Comparison of ENCODE assay signal across 8 cellular contexts in the genomic region with DNA sequence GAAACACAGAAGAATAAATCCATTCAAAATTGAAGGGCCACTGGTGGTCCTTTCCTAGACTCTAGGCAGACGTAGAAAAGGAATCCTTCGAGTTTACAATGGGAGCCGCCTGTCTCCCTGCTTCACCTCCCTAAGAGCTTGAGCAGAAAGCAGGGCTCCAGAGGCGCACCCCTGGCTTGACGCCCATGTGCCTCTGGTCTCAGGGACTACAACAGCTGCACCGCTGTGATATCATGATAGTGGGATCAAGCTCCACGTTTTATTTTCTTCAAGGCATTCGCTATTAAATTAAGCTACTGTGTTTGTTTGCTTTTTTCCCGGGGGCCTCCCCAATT. TPM values are rescaled to one million over a fixed set of nuclear protein-coding genes. Genes with fewer than 3 reads are reported as not detected.
A peak's percentile ranks its signal among the peaks of the same experiment; 100 is the strongest.
DNase-seq lines count a peak whose midpoint lies in the region; ATAC-seq, FAIRE-seq and TF ChIP-seq lines count a peak whose summit lies in the region.

No MANE protein-coding gene starts in this region.

- H3K79me2 ChIP-seq in HepG2 (ENCODE audit: insufficient read depth, low read length) = peaks cover 17% of the 10 kb centered on the region

- FAIRE-seq in HepG2 (lab: Jason Lieb, UNC) = no peak

- H4K20me1 ChIP-seq in HepG2 (ENCODE audit: insufficient read depth, low read length) = peaks cover 5% of the 10 kb centered on the region; the same call in 1 of the 2 replicates

- peaks cover 86% of the 10 kb centered on the region for H3K36me3 Mint-ChIP-seq in activated T-cell treated with anti-CD3 and anti-CD28 coated beads, Interleukin-2, amount 50 U/mL, for 24 hours (ENCODE audit: low read depth)
- H3K36me3 Mint-ChIP-seq in activated naive CD8-positive, alpha-beta T cell treated with anti-CD3 and anti-CD28 coated beads, Interleukin-2, amount 50 U/mL, for 24 hours (ENCODE audit: low read depth) = peaks cover 53% of the 10 kb centered on the region

- TF ChIP-seq EP300 in HepG2 (IDR thresholded peaks at IDR 0.05; ENCODE audit: low read depth in 2 of 2, low read length in 2 of 2) (no peak), HepG2 (CRISPR knock-in tag; IDR thresholded peaks at IDR 0.05; ENCODE audit: borderline replicate concordance) (no peak)

- no peak for TF ChIP-seq POLR2A in HepG2 (IDR thresholded peaks at IDR 0.05; ENCODE audit: insufficient read depth in 1 of 2, low read depth in 2 of 2, low read length in 2 of 2)

- H3K36me3 ChIP-seq in HepG2 (replicated peaks in 1 of 2; ENCODE audit: control insufficient read depth in 1 of 2, insufficient read depth in 2 of 2, low read length in 2 of 2) (peaks cover 11 to 45% of the 10 kb centered on the region in 2 experiments), tibial artery (peaks cover 37 to 51% (median 42%) of the 10 kb centered on the region in 3 donors)

- H3K9ac ChIP-seq in HepG2 (ENCODE audit: insufficient read depth, low read depth, low read length) = peak overlapping the region; percentile 78

- H3K27me3 ChIP-seq in HepG2 (ENCODE audit: control insufficient read depth in 1 of 2, insufficient read depth in 2 of 2, low read length in 2 of 2) (no peaks in the 10 kb centered on the region; a peak in 1 of 5 replicates), tibial artery (no peaks in the 10 kb centered on the region)

- no peak for TF ChIP-seq RAD21 in HepG2 (CRISPR knock-in tag; IDR thresholded peaks at IDR 0.05)

- H3K4me3 ChIP-seq in HepG2 (replicated peaks in 1 of 3; ENCODE audit: insufficient read depth in 1 of 3, low read depth in 2 of 3, low read length in 3 of 3) (peak overlapping the region; percentile 72 to 85 (median 75)), tibial artery (peak overlapping the region; percentile 68 to 95)

- CTCF ChIA-PET in HepG2 (lab: Yijun Ruan, JAX; ENCODE audit: low intra/inter-chr PET ratio, low total read pairs) = no interaction called here

- no peak for ATAC-seq in activated naive CD8-positive, alpha-beta T cell treated with anti-CD3 and anti-CD28 coated beads, Interleukin-2, amount 50 U/mL, for 24 hours
- ATAC-seq in HepG2 = no peak
- no peak for ATAC-seq in HG03196 (IDR thresholded peaks at IDR 0.05; ENCODE audit: unreplicated experiment)

- intact Hi-C loops in HepG2 (cut with micrococcal nuclease; ENCODE audit: unreplicated experiment) = loop anchor here (1.0 kb wide), 2 partner anchors 52 to 115 kb away; a partner anchor contains a TSS
- intact Hi-C loops in tibial artery (cut with DNase I; ENCODE audit: low total_unique reads) = loop anchor here (10.0 kb wide), 1 partner anchor 122 kb away; no protein-coding TSS in a partner anchor

- peak overlapping the region; percentile 95 for H3K4me2 ChIP-seq in HepG2 (ENCODE audit: low read depth, low read length)

- H3K4me1 Mint-ChIP-seq in activated T-cell treated with anti-CD3 and anti-CD28 coated beads, Interleukin-2, amount 50 U/mL, for 24 hours (ENCODE audit: low read depth) = peaks cover 49% of the 10 kb centered on the region
- peaks cover 48% of the 10 kb centered on the region for H3K4me1 Mint-ChIP-seq in activated naive CD8-positive, alpha-beta T cell treated with anti-CD3 and anti-CD28 coated beads, Interleukin-2, amount 50 U/mL, for 24 hours

- no peak overlapping the region for H2AFZ ChIP-seq in HepG2 (ENCODE audit: low read length)

- H3K27me3 Mint-ChIP-seq in activated T-cell treated with anti-CD3 and anti-CD28 coated beads, Interleukin-2, amount 50 U/mL, for 24 hours = no peaks in the 10 kb centered on the region
- H3K27me3 Mint-ChIP-seq in activated naive CD8-positive, alpha-beta T cell treated with anti-CD3 and anti-CD28 coated beads, Interleukin-2, amount 50 U/mL, for 24 hours = no peaks in the 10 kb centered on the region

- no peak for DNase-seq in activated T-cell treated with anti-CD3 and anti-CD28 coated beads, Interleukin-2, amount 50 U/mL, for 24 hours
- no peak for DNase-seq in activated T-cell treated with anti-CD3 and anti-CD28 coated beads, Interleukin-2, amount 50 U/mL, for 48 hours
- no peak for DNase-seq in activated naive CD8-positive, alpha-beta T cell treated with anti-CD3 and anti-CD28 coated beads, Interleukin-2, amount 50 U/mL, for 24 hours
- no peak for DNase-seq in HepG2 (ENCODE audit: low spot score)
- no peak for DNase-seq in tibial artery
- DNase-seq in occipital lobe (lab: John Stamatoyannopoulos, UW) = no peak
- no peak for DNase-seq in HT-29 (ENCODE audit: low spot score)

- H3K27ac ChIP-seq in HepG2 (ENCODE audit: extremely low read length, insufficient read depth, low read length) = peak overlapping the region; percentile 75
- peak overlapping the region; percentile 89 to 96 for H3K27ac ChIP-seq in tibial artery

- 4% methylated on average over 5 of the region's 9 CpGs for WGBS in HepG2 (ENCODE audit: low lambda C conversion rate)

- H3K27ac Mint-ChIP-seq in activated T-cell treated with anti-CD3 and anti-CD28 coated beads, Interleukin-2, amount 50 U/mL, for 24 hours = peak overlapping the region; percentile 92
- H3K27ac Mint-ChIP-seq in activated naive CD8-positive, alpha-beta T cell treated with anti-CD3 and anti-CD28 coated beads, Interleukin-2, amount 50 U/mL, for 24 hours = peak overlapping the region; percentile 93

- H3K9me3 ChIP-seq in HepG2 (ENCODE audit: low read length) (no peaks in the 10 kb centered on the region), tibial artery (no peaks in the 10 kb centered on the region)

- peaks cover 42% of the 10 kb centered on the region for H3K4me1 ChIP-seq in HepG2 (ENCODE audit: insufficient read depth, low read length)
- peaks cover 0 to 40% (median 30%) of the 10 kb centered on the region in 4 donors for H3K4me1 ChIP-seq in tibial artery

- no peaks in the 10 kb centered on the region for H3K9me3 Mint-ChIP-seq in activated T-cell treated with anti-CD3 and anti-CD28 coated beads, Interleukin-2, amount 50 U/mL, for 24 hours
- H3K9me3 Mint-ChIP-seq in activated naive CD8-positive, alpha-beta T cell treated with anti-CD3 and anti-CD28 coated beads, Interleukin-2, amount 50 U/mL, for 24 hours = no peaks in the 10 kb centered on the region

- peak overlapping the region; percentile 92 for H3K4me3 Mint-ChIP-seq in activated T-cell treated with anti-CD3 and anti-CD28 coated beads, Interleukin-2, amount 50 U/mL, for 24 hours
- peak overlapping the region; percentile 91 for H3K4me3 Mint-ChIP-seq in activated naive CD8-positive, alpha-beta T cell treated with anti-CD3 and anti-CD28 coated beads, Interleukin-2, amount 50 U/mL, for 24 hours

- in situ Hi-C loops in HepG2 (cut with HindIII; ENCODE audit: extremely low pct_ligation_motif_present, low pct_unique_long_range_greater_than_20kb) = no loop called here

- POLR2A ChIA-PET in HepG2 (lab: Yijun Ruan, JAX) = interaction anchor here (1.6 to 2.9 kb wide), 3 partner anchors 13 to 117 kb away, joined by 4 to 19 read pairs (median 17); a partner anchor contains a TSS

- BruUV-seq in HepG2 (replicated peaks; lab: Mats Ljungman, UMichigan) = no TSS peak

- TF ChIP-seq CTCF in HepG2 (CRISPR knock-in tag; IDR thresholded peaks at IDR 0.05) = no peak
- TF ChIP-seq CTCF in tibial artery (IDR thresholded peaks at IDR 0.05) = no peak

RNA-seq across cellular contexts. Expression of a gene that starts 0.4 kb away (rescaled TPM):
- total RNA-seq in HepG2 (2016; rRNA removed; fragmentation: Illumina TruSeq; extraction: Trizol) = 31.3 and 40.6 TPM in 2 replicates
- total RNA-seq in HepG2 (2016; cell fraction: cytosol; rRNA removed; fragmentation: Illumina TruSeq; extraction: Trizol; ENCODE audit: low read depth) = 37.4 and 51.2 TPM in 2 replicates
- 33.4 and 38.2 TPM in 2 replicates for total RNA-seq in HepG2 (2016; cell fraction: insoluble cytoplasmic fraction; rRNA removed; fragmentation: Illumina TruSeq; extraction: Trizol)
- 37.7 and 50.5 TPM in 2 replicates for total RNA-seq in HepG2 (2016; cell fraction: membrane; rRNA removed; fragmentation: Illumina TruSeq; extraction: Trizol)
- total RNA-seq in HepG2 (2016; cell fraction: nucleus; rRNA removed; fragmentation: Illumina TruSeq; extraction: Trizol) = 16.9 and 21.8 TPM in 2 replicates
- polyA plus RNA-seq in HepG2 (2011; rRNA removed) = 18.7 and 25.1 TPM in 2 replicates
- 20.0 and 25.3 TPM in 2 replicates for polyA plus RNA-seq in HepG2 (2011; cell fraction: cytosol; rRNA removed)
- polyA plus RNA-seq in HepG2 (2011; cell fraction: nucleus; rRNA removed) = 28.5 and 29.9 TPM in 2 replicates
- 7.0 and 10.9 TPM in 2 replicates for polyA plus RNA-seq in HepG2 (2012)
- 48.7 and 56.2 TPM in 2 replicates for polyA plus RNA-seq in HepG2 (2016; cell fraction: cytosol; fragmentation: Illumina TruSeq; extraction: Trizol; ENCODE audit: low read depth)
- polyA plus RNA-seq in HepG2 (2016; cell fraction: insoluble cytoplasmic fraction; fragmentation: Illumina TruSeq; extraction: Trizol; ENCODE audit: low read depth) = 31.4 and 33.0 TPM in 2 replicates
- polyA plus RNA-seq in HepG2 (2016; cell fraction: membrane; fragmentation: Illumina TruSeq; extraction: Trizol; ENCODE audit: low read depth) = 37.2 and 37.9 TPM in 2 replicates
- polyA plus RNA-seq in HepG2 (2016; cell fraction: nucleus; fragmentation: Illumina TruSeq; extraction: Trizol; ENCODE audit: insufficient read depth, low read depth) = 32.9 and 35.0 TPM in 2 replicates
- 8.2 and 11.5 TPM in 2 replicates for polyA minus RNA-seq in HepG2 (2011; rRNA and poly(A)+ RNA removed; ENCODE audit: low replicate concordance)
- polyA minus RNA-seq in HepG2 (2011; cell fraction: cytosol; rRNA and poly(A)+ RNA removed) = 9.6 TPM in 2 replicates
- polyA minus RNA-seq in HepG2 (2011; cell fraction: nucleus; rRNA and poly(A)+ RNA removed) = 6.6 and 7.0 TPM in 2 replicates
- total RNA-seq in occipital lobe = 10.3 TPM
- 103 and 113 TPM in 2 replicates for total RNA-seq in HT-29 (2014; rRNA removed; shearing (Covaris generic))

RNA-seq across cellular contexts. Expression of a gene that starts 0.8 kb away (rescaled TPM):
- total RNA-seq in HepG2 (2016; rRNA removed; fragmentation: Illumina TruSeq; extraction: Trizol) (29.2 and 31.8 TPM in 2 replicates), occipital lobe (14.3 TPM)
- 7.1 and 8.4 TPM in 2 replicates for total RNA-seq in HepG2 (2016; cell fraction: cytosol; rRNA removed; fragmentation: Illumina TruSeq; extraction: Trizol; ENCODE audit: low read depth)
- total RNA-seq in HepG2 (2016; cell fraction: insoluble cytoplasmic fraction; rRNA removed; fragmentation: Illumina TruSeq; extraction: Trizol) = 29.8 and 34.9 TPM in 2 replicates
- 18.8 and 18.9 TPM in 2 replicates for total RNA-seq in HepG2 (2016; cell fraction: membrane; rRNA removed; fragmentation: Illumina TruSeq; extraction: Trizol)
- 15.6 and 16.7 TPM in 2 replicates for total RNA-seq in HepG2 (2016; cell fraction: nucleus; rRNA removed; fragmentation: Illumina TruSeq; extraction: Trizol)
- polyA plus RNA-seq in HepG2 (2011; rRNA removed) = 25.4 and 27.5 TPM in 2 replicates
- 25.6 and 26.2 TPM in 2 replicates for polyA plus RNA-seq in HepG2 (2011; cell fraction: cytosol; rRNA removed)
- 8.3 and 10.1 TPM in 2 replicates for polyA plus RNA-seq in HepG2 (2011; cell fraction: nucleus; rRNA removed)
- polyA plus RNA-seq in HepG2 (2012) = 17.1 and 21.1 TPM in 2 replicates
- 5.9 and 6.1 TPM in 2 replicates for polyA plus RNA-seq in HepG2 (2016; cell fraction: cytosol; fragmentation: Illumina TruSeq; extraction: Trizol; ENCODE audit: low read depth)
- polyA plus RNA-seq in HepG2 (2016; cell fraction: insoluble cytoplasmic fraction; fragmentation: Illumina TruSeq; extraction: Trizol; ENCODE audit: low read depth) = 27.0 and 29.5 TPM in 2 replicates
- 11.3 and 12.8 TPM in 2 replicates for polyA plus RNA-seq in HepG2 (2016; cell fraction: membrane; fragmentation: Illumina TruSeq; extraction: Trizol; ENCODE audit: low read depth)
- polyA plus RNA-seq in HepG2 (2016; cell fraction: nucleus; fragmentation: Illumina TruSeq; extraction: Trizol; ENCODE audit: insufficient read depth, low read depth) = 22.9 and 23.8 TPM in 2 replicates
- 25.1 and 31.1 TPM in 2 replicates for polyA minus RNA-seq in HepG2 (2011; rRNA and poly(A)+ RNA removed; ENCODE audit: low replicate concordance)
- 9.3 and 10.2 TPM in 2 replicates for polyA minus RNA-seq in HepG2 (2011; cell fraction: cytosol; rRNA and poly(A)+ RNA removed)
- polyA minus RNA-seq in HepG2 (2011; cell fraction: nucleus; rRNA and poly(A)+ RNA removed) = 9.0 and 9.7 TPM in 2 replicates
- total RNA-seq in HT-29 (2014; rRNA removed; shearing (Covaris generic)) = 55.1 and 56.7 TPM in 2 replicates

RNA-seq across cellular contexts. Expression of a gene that starts 13.5 kb away (rescaled TPM):
- total RNA-seq in HepG2 (2016; rRNA removed; fragmentation: Illumina TruSeq; extraction: Trizol) (16.8 and 26.4 TPM in 2 replicates), occipital lobe (30.7 TPM)
- total RNA-seq in HepG2 (2016; cell fraction: cytosol; rRNA removed; fragmentation: Illumina TruSeq; extraction: Trizol; ENCODE audit: low read depth) = 16.6 and 17.3 TPM in 2 replicates
- total RNA-seq in HepG2 (2016; cell fraction: insoluble cytoplasmic fraction; rRNA removed; fragmentation: Illumina TruSeq; extraction: Trizol) = 18.0 and 24.7 TPM in 2 replicates
- 32.4 and 35.8 TPM in 2 replicates for total RNA-seq in HepG2 (2016; cell fraction: membrane; rRNA removed; fragmentation: Illumina TruSeq; extraction: Trizol)
- 19.1 and 23.7 TPM in 2 replicates for total RNA-seq in HepG2 (2016; cell fraction: nucleus; rRNA removed; fragmentation: Illumina TruSeq; extraction: Trizol)
- polyA plus RNA-seq in HepG2 (2011; rRNA removed) = 20.8 and 24.2 TPM in 2 replicates
- polyA plus RNA-seq in HepG2 (2011; cell fraction: cytosol; rRNA removed) = 19.9 and 21.2 TPM in 2 replicates
- 9.7 and 13.0 TPM in 2 replicates for polyA plus RNA-seq in HepG2 (2011; cell fraction: nucleus; rRNA removed)
- polyA plus RNA-seq in HepG2 (2012) = 15.7 and 16.4 TPM in 2 replicates
- polyA plus RNA-seq in HepG2 (2016; cell fraction: cytosol; fragmentation: Illumina TruSeq; extraction: Trizol; ENCODE audit: low read depth) = 22.1 and 26.7 TPM in 2 replicates
- polyA plus RNA-seq in HepG2 (2016; cell fraction: insoluble cytoplasmic fraction; fragmentation: Illumina TruSeq; extraction: Trizol; ENCODE audit: low read depth) = 26.1 and 27.7 TPM in 2 replicates
- polyA plus RNA-seq in HepG2 (2016; cell fraction: membrane; fragmentation: Illumina TruSeq; extraction: Trizol; ENCODE audit: low read depth) = 36.8 and 37.5 TPM in 2 replicates
- 36.1 and 42.1 TPM in 2 replicates for polyA plus RNA-seq in HepG2 (2016; cell fraction: nucleus; fragmentation: Illumina TruSeq; extraction: Trizol; ENCODE audit: insufficient read depth, low read depth)
- 38.3 and 73.7 TPM in 2 replicates for polyA minus RNA-seq in HepG2 (2011; rRNA and poly(A)+ RNA removed; ENCODE audit: low replicate concordance)
- polyA minus RNA-seq in HepG2 (2011; cell fraction: cytosol; rRNA and poly(A)+ RNA removed) = 15.2 and 17.4 TPM in 2 replicates
- 6.0 and 8.9 TPM in 2 replicates for polyA minus RNA-seq in HepG2 (2011; cell fraction: nucleus; rRNA and poly(A)+ RNA removed)
- total RNA-seq in HT-29 (2014; rRNA removed; shearing (Covaris generic)) = 35.2 and 39.6 TPM in 2 replicates

RNA-seq across cellular contexts. Expression of a gene that starts 42.3 kb away (rescaled TPM):
- total RNA-seq in HepG2 (2016; rRNA removed; fragmentation: Illumina TruSeq; extraction: Trizol) = 0.08 and 0.58 TPM in 2 replicates
- 0.10 TPM in 1 of 2 replicates, not detected in the other for total RNA-seq in HepG2 (2016; cell fraction: cytosol; rRNA removed; fragmentation: Illumina TruSeq; extraction: Trizol; ENCODE audit: low read depth)
- total RNA-seq in HepG2 (2016; cell fraction: insoluble cytoplasmic fraction; rRNA removed; fragmentation: Illumina TruSeq; extraction: Trizol) = 0.17 and 0.19 TPM in 2 replicates
- 0.10 and 0.15 TPM in 2 replicates for total RNA-seq in HepG2 (2016; cell fraction: membrane; rRNA removed; fragmentation: Illumina TruSeq; extraction: Trizol)
- total RNA-seq in HepG2 (2016; cell fraction: nucleus; rRNA removed; fragmentation: Illumina TruSeq; extraction: Trizol) = 0.25 and 0.40 TPM in 2 replicates
- polyA plus RNA-seq in HepG2 (2011; rRNA removed) = 0.11 and 0.29 TPM in 2 replicates
- polyA plus RNA-seq in HepG2 (2011; cell fraction: cytosol; rRNA removed) = 0.08 and 0.09 TPM in 2 replicates
- 1.4 and 2.3 TPM in 2 replicates for polyA plus RNA-seq in HepG2 (2011; cell fraction: nucleus; rRNA removed)
- polyA plus RNA-seq in HepG2 (2012) = 0.09 and 0.15 TPM in 2 replicates
- 0.01 TPM in 1 of 2 replicates, not detected in the other for polyA plus RNA-seq in HepG2 (2016; cell fraction: cytosol; fragmentation: Illumina TruSeq; extraction: Trizol; ENCODE audit: low read depth)
- 0.08 TPM in 1 of 2 replicates, not detected in the other for polyA plus RNA-seq in HepG2 (2016; cell fraction: insoluble cytoplasmic fraction; fragmentation: Illumina TruSeq; extraction: Trizol; ENCODE audit: low read depth)
- 0.12 TPM in 1 of 2 replicates, not detected in the other for polyA plus RNA-seq in HepG2 (2016; cell fraction: membrane; fragmentation: Illumina TruSeq; extraction: Trizol; ENCODE audit: low read depth)
- polyA plus RNA-seq in HepG2 (2016; cell fraction: nucleus; fragmentation: Illumina TruSeq; extraction: Trizol; ENCODE audit: insufficient read depth, low read depth) = 0.40 and 0.52 TPM in 2 replicates
- polyA minus RNA-seq in HepG2 (2011; rRNA and poly(A)+ RNA removed; ENCODE audit: low replicate concordance) = 0.08 and 0.63 TPM in 2 replicates
- polyA minus RNA-seq in HepG2 (2011; cell fraction: cytosol; rRNA and poly(A)+ RNA removed) = not detected in 2 replicates
- 0.26 TPM in 1 of 2 replicates, not detected in the other for polyA minus RNA-seq in HepG2 (2011; cell fraction: nucleus; rRNA and poly(A)+ RNA removed)
- total RNA-seq in occipital lobe = 10.1 TPM
- 1.8 and 2.2 TPM in 2 replicates for total RNA-seq in HT-29 (2014; rRNA removed; shearing (Covaris generic))

RNA-seq across cellular contexts. Expression of a gene that starts 52.2 kb away (rescaled TPM):
- total RNA-seq in HepG2 (2016; rRNA removed; fragmentation: Illumina TruSeq; extraction: Trizol) (3.3 and 7.2 TPM in 2 replicates), occipital lobe (3.1 TPM)
- 0.44 and 1.0 TPM in 2 replicates for total RNA-seq in HepG2 (2016; cell fraction: cytosol; rRNA removed; fragmentation: Illumina TruSeq; extraction: Trizol; ENCODE audit: low read depth)
- 1.8 and 3.4 TPM in 2 replicates for total RNA-seq in HepG2 (2016; cell fraction: insoluble cytoplasmic fraction; rRNA removed; fragmentation: Illumina TruSeq; extraction: Trizol)
- total RNA-seq in HepG2 (2016; cell fraction: membrane; rRNA removed; fragmentation: Illumina TruSeq; extraction: Trizol) = 1.5 and 2.7 TPM in 2 replicates
- 6.9 and 7.9 TPM in 2 replicates for total RNA-seq in HepG2 (2016; cell fraction: nucleus; rRNA removed; fragmentation: Illumina TruSeq; extraction: Trizol)
- 2.4 and 2.6 TPM in 2 replicates for polyA plus RNA-seq in HepG2 (2011; rRNA removed)
- 1.9 and 2.1 TPM in 2 replicates for polyA plus RNA-seq in HepG2 (2011; cell fraction: cytosol; rRNA removed)
- polyA plus RNA-seq in HepG2 (2011; cell fraction: nucleus; rRNA removed) = 2.3 and 4.5 TPM in 2 replicates
- 2.0 TPM in 2 replicates for polyA plus RNA-seq in HepG2 (2012)
- polyA plus RNA-seq in HepG2 (2016; cell fraction: cytosol; fragmentation: Illumina TruSeq; extraction: Trizol; ENCODE audit: low read depth) = 0.36 and 0.66 TPM in 2 replicates
- polyA plus RNA-seq in HepG2 (2016; cell fraction: insoluble cytoplasmic fraction; fragmentation: Illumina TruSeq; extraction: Trizol; ENCODE audit: low read depth) = 3.2 and 3.4 TPM in 2 replicates
- polyA plus RNA-seq in HepG2 (2016; cell fraction: membrane; fragmentation: Illumina TruSeq; extraction: Trizol; ENCODE audit: low read depth) = 0.65 and 2.4 TPM in 2 replicates
- polyA plus RNA-seq in HepG2 (2016; cell fraction: nucleus; fragmentation: Illumina TruSeq; extraction: Trizol; ENCODE audit: insufficient read depth, low read depth) = 5.6 and 7.1 TPM in 2 replicates
- polyA minus RNA-seq in HepG2 (2011; rRNA and poly(A)+ RNA removed; ENCODE audit: low replicate concordance) = 5.0 and 11.1 TPM in 2 replicates
- polyA minus RNA-seq in HepG2 (2011; cell fraction: cytosol; rRNA and poly(A)+ RNA removed) = 1.8 and 2.0 TPM in 2 replicates
- polyA minus RNA-seq in HepG2 (2011; cell fraction: nucleus; rRNA and poly(A)+ RNA removed) = 4.0 and 4.5 TPM in 2 replicates
- total RNA-seq in HT-29 (2014; rRNA removed; shearing (Covaris generic)) = 3.0 and 3.7 TPM in 2 replicates
